ENCODE assay signal across 24 cellular contexts in the genomic region with DNA sequence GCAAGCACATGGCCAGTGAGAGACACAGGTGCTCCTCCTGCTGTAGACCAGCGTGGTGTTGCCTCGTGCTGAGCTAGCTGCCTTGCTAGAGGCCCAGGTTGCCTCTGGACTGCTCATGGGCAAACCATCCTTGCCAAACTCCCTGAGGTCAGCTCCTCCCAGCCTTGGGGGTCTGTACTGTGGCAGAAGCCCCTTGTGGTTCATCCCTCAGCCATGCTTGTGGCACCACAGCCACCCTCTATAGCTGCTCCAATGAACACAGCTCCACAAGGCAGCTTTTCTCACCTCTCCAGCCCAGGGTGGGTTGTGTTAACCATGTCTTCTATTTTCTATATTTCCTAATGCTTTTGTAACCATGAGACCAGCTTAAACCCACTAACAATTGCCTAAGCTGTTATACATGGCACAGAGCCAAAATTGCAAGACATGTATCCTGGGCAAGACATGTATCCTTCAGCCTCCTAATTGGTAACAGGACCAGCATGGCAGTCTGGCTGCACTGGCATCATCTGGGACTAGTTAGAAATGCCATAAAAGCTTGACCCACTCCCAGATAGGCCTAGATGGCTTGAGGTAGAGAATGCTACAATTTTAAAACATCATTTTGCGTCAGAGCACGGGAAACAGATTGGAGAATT.
DNase-seq lines count a peak whose midpoint lies in the region; FAIRE-seq and TF ChIP-seq lines count a peak whose summit lies in the region.
"Had no signal": no experiment of that assay in that cellular context is flagged by ENCODE, and none has a peak within 500 bp of the region (broad histone marks: within the 10 kb centered on the region; RNA-seq: fewer than 3 reads in every experiment).

No MANE protein-coding gene starts in this region.

- H2AK5ac ChIP-seq in neuronal stem cell (ENCODE audit: low read depth, low read length) = no peak overlapping the region

- peaks cover 15% of the 10 kb centered on the region for H3K4me1 Mint-ChIP-seq in endodermal cell
- H3K4me1 Mint-ChIP-seq: activated CD4-positive, alpha-beta T cell treated with anti-CD3 and anti-CD28 coated beads, Interleukin-2, amount 10 ng/mL, durations not matched to agents 7 days and 5 days; IgD-negative memory B cell; stimulated activated naive CD8-positive, alpha-beta T cell treated with anti-CD3 and anti-CD28 coated beads, Interleukin-15, amount 100 ng/mL, for 72 hours had no signal

- no peak overlapping the region for H3K4me3 Mint-ChIP-seq in endodermal cell
- H3K4me3 Mint-ChIP-seq: activated CD4-positive, alpha-beta T cell treated with anti-CD3 and anti-CD28 coated beads, Interleukin-2, amount 10 ng/mL, durations not matched to agents 7 days and 5 days; GM23338; stimulated activated naive CD8-positive, alpha-beta T cell treated with anti-CD3 and anti-CD28 coated beads, Interleukin-15, amount 100 ng/mL, for 72 hours had no signal

- H3K27ac ChIP-seq in endodermal cell (ENCODE audit: low read depth, low read length) = no peak overlapping the region
- H3K27ac ChIP-seq in neuronal stem cell (replicated peaks; ENCODE audit: low read length) = no peak overlapping the region
- H3K27ac ChIP-seq: A549, sigmoid colon, upper lobe of left lung had no signal

- no peak overlapping the region for H2BK12ac ChIP-seq in neuronal stem cell (ENCODE audit: low read length)

- H3K9ac ChIP-seq in endodermal cell (ENCODE audit: extremely low read depth, low read length, poor library complexity, severe bottlenecking) = no peak overlapping the region
- H3K9ac ChIP-seq in neuronal stem cell (ENCODE audit: low read depth, low read length, poor library complexity) = no peak overlapping the region

- H4K91ac ChIP-seq in neuronal stem cell (ENCODE audit: low read depth, low read length, poor library complexity) = no peak overlapping the region

- no peak for TF ChIP-seq CTCF in NB4 (IDR thresholded peaks at IDR 0.05; ENCODE audit: low read depth, low read length)
- TF ChIP-seq CTCF in endodermal cell (conservative IDR thresholded peaks at IDR 0.05) = no peak

- no peak overlapping the region for H2BK5ac ChIP-seq in neuronal stem cell (ENCODE audit: low read length)

- peak; percentile 10 for DNase-seq in NCI-H345 (lab: John Stamatoyannopoulos, UW)
- no peak for DNase-seq in NCI-H345 treated with DMSO at 0.1 percent for 48 hours (lab: John Stamatoyannopoulos, UW; ENCODE audit: unreplicated experiment)
- DNase-seq in NB4 (ENCODE audit: low read depth) = peak; percentile 36
- peak; percentile 2 for DNase-seq in endodermal cell
- DNase-seq in neuronal stem cell (ENCODE audit: low spot score) = no peak
- DNase-seq in frontal cortex (ENCODE audit: low spot score in 2 of 2) = no peak
- DNase-seq in HuH-7.5 (ENCODE audit: low spot score) = no peak
- DNase-seq in A172 (ENCODE audit: low spot score) = no peak
- DNase-seq: activated CD4-positive, alpha-beta T cell treated with anti-CD3 and anti-CD28 coated beads, Interleukin-2, amount 10 ng/mL, durations not matched to agents 7 days and 5 days; activated gamma-delta T cell treated with Interleukin-2 at 50 U/mL for 16 hours; cerebellar nuclear complex; DMS53; NCI-H1105; RPMI8226; sigmoid colon; stimulated activated CD4-positive, alpha-beta T cell treated with anti-CD3 and anti-CD28 coated beads, Interleukin-1b, Interleukin-23, amount 100 ng/mL, for 48 hours; stimulated activated naive CD8-positive, alpha-beta T cell treated with anti-CD3 and anti-CD28 coated beads, Interleukin-15, amount 100 ng/mL, for 72 hours had no signal

- no peak overlapping the region for H2BK15ac ChIP-seq in neuronal stem cell (ENCODE audit: low read length)

- H3K36me3 ChIP-seq in endodermal cell (ENCODE audit: control insufficient read depth, insufficient read depth, low read length) (no peaks in the 10 kb centered on the region), neuronal stem cell (replicated peaks in 1 of 2; ENCODE audit: control insufficient read depth in 2 of 2, insufficient read depth in 2 of 2, low read length in 2 of 2) (no peaks in the 10 kb centered on the region)
- H3K36me3 ChIP-seq: sigmoid colon, upper lobe of left lung had no signal

- H3K27me3 Mint-ChIP-seq in endodermal cell (ENCODE audit: insufficient read depth) = no peaks in the 10 kb centered on the region

- H4K8ac ChIP-seq in neuronal stem cell (ENCODE audit: low read depth, low read length) = no peak overlapping the region

- H3K18ac ChIP-seq in neuronal stem cell (ENCODE audit: low read length) = peak overlapping the region; percentile 5

- peaks cover 3% of the 10 kb centered on the region for H3K4me1 ChIP-seq in endodermal cell (ENCODE audit: control insufficient read depth, insufficient read depth, low read length)
- no peaks in the 10 kb centered on the region for H3K4me1 ChIP-seq in neuronal stem cell (ENCODE audit: control insufficient read depth in 2 of 2, insufficient read depth in 1 of 2, low read depth in 1 of 2, low read length in 2 of 2)
- H3K4me1 ChIP-seq: A549, upper lobe of left lung had no signal

- no peaks in the 10 kb centered on the region for H3K9me3 ChIP-seq in endodermal cell (ENCODE audit: control insufficient read depth, low read length)
- peaks cover 0 to 2% of the 10 kb centered on the region in 2 donors for H3K9me3 ChIP-seq in neuronal stem cell (replicated peaks in 1 of 2; ENCODE audit: control insufficient read depth in 2 of 2, insufficient read depth in 1 of 2, low read depth in 1 of 2, low read length in 2 of 2)
- H3K9me3 ChIP-seq: A549, sigmoid colon, upper lobe of left lung had no signal

- TF ChIP-seq POLR2A in NB4 (IDR thresholded peaks at IDR 0.05; ENCODE audit: extremely low read depth, insufficient read length) = no peak

- H3K14ac ChIP-seq in neuronal stem cell (ENCODE audit: low read length) = no peak overlapping the region

- no peak overlapping the region for H3K23ac ChIP-seq in neuronal stem cell (ENCODE audit: low read depth, low read length, poor library complexity)

- no peak overlapping the region for H3K4me2 ChIP-seq in neuronal stem cell (ENCODE audit: insufficient read depth, low read length, poor library complexity, severe bottlenecking)
- H3K4me2 ChIP-seq: A549, GM23338 had no signal

- no peak overlapping the region for H2BK120ac ChIP-seq in neuronal stem cell (ENCODE audit: low read depth, low read length)

- no peak overlapping the region for H2AFZ ChIP-seq in neuronal stem cell (ENCODE audit: low read length)
- H2AFZ ChIP-seq: GM23338 had no signal

- no peak for FAIRE-seq in frontal cortex (lab: Jason Lieb, UNC)
- FAIRE-seq: A549, endometrium, TTC549 had no signal

- no peak overlapping the region for H3K27ac Mint-ChIP-seq in endodermal cell
- H3K27ac Mint-ChIP-seq: activated CD4-positive, alpha-beta T cell treated with anti-CD3 and anti-CD28 coated beads, Interleukin-2, amount 10 ng/mL, durations not matched to agents 7 days and 5 days; GM23338; IgD-negative memory B cell; stimulated activated naive CD8-positive, alpha-beta T cell treated with anti-CD3 and anti-CD28 coated beads, Interleukin-15, amount 100 ng/mL, for 72 hours had no signal

- no peaks in the 10 kb centered on the region for H3K36me3 Mint-ChIP-seq in endodermal cell (ENCODE audit: low read depth)
- H3K36me3 Mint-ChIP-seq: CD14-positive monocyte, IgD-negative memory B cell had no signal

- no peaks in the 10 kb centered on the region for H3K79me1 ChIP-seq in neuronal stem cell (ENCODE audit: low read depth, low read length)

- 93 to 97% methylated on average over 4 of the region's 4 CpGs for WGBS in endodermal cell (ENCODE audit: insufficient coverage in 1 of 2, insufficient read length in 1 of 2), 2 experiments
- no CpG with 5 or more reads among the region's 4 CpGs for WGBS in neuronal stem cell (ENCODE audit: extremely low coverage in 2 of 2, insufficient read length in 2 of 2, insufficient replicate concordance in 1 of 2), 2 donors

- H3K4ac ChIP-seq in neuronal stem cell (ENCODE audit: low read length) = no peak overlapping the region

- H3K27me3 ChIP-seq in endodermal cell (ENCODE audit: control insufficient read depth, insufficient read depth, low read length, poor library complexity, severe bottlenecking) (no peaks in the 10 kb centered on the region), neuronal stem cell (ENCODE audit: control insufficient read depth in 3 of 3, insufficient read depth in 3 of 3, low read depth in 1 of 3, low read length in 3 of 3) (no peaks in the 10 kb centered on the region)
- H3K27me3 ChIP-seq: sigmoid colon, upper lobe of left lung had no signal

- H3K9me3 Mint-ChIP-seq in endodermal cell = no peaks in the 10 kb centered on the region
- H3K9me3 Mint-ChIP-seq: activated CD4-positive, alpha-beta T cell treated with anti-CD3 and anti-CD28 coated beads, Interleukin-2, amount 10 ng/mL, durations not matched to agents 7 days and 5 days; GM23338; stimulated activated naive CD8-positive, alpha-beta T cell treated with anti-CD3 and anti-CD28 coated beads, Interleukin-15, amount 100 ng/mL, for 72 hours had no signal

- no peak overlapping the region for H3K4me3 ChIP-seq in NB4 (ENCODE audit: low read depth, low read length)
- no peak overlapping the region for H3K4me3 ChIP-seq in endodermal cell (ENCODE audit: low read length)
- no peak overlapping the region for H3K4me3 ChIP-seq in neuronal stem cell (ENCODE audit: low read length in 2 of 2)
- H3K4me3 ChIP-seq: A549, GM23338, sigmoid colon, upper lobe of left lung had no signal

Comparison
In these comparisons a context has a peak if more than half of its experiments do, and no peak if none do; other contexts are left out.
1. DNase-seq: peak in NCI-H345 (single experiment), NB4 (single experiment) and endodermal cell (single experiment); none in NCI-H345 treated with DMSO at 0.1 percent for 48 hours (single experiment), neuronal stem cell (single experiment), frontal cortex (0 of 2), HuH-7.5 (single experiment) and A172 (single experiment).